In genomic region chr11:65652511-65653228, GRCh38 we compare ENCODE assay signal across 8 cellular contexts. TPM values are rescaled to one million over a fixed set of nuclear protein-coding genes. Genes with fewer than 3 reads are reported as not detected.
DNase-seq lines count a peak whose midpoint lies in the region; ATAC-seq, FAIRE-seq and TF ChIP-seq lines count a peak whose summit lies in the region.

No MANE protein-coding gene starts in this region.

- FAIRE-seq in H1 (lab: Jason Lieb, UNC): no peak

- no peak for TF ChIP-seq RAD21 in H1 (IDR thresholded peaks at IDR 0.05 in 1 of 2, conservative IDR thresholded peaks at IDR 0.05 in 1 of 2; ENCODE audit: low read depth in 2 of 2, low read length in 2 of 2)

- POLR2A ChIA-PET in H1 (lab: Charles Lee; ENCODE audit: partially characterized antibody): interaction anchor here (0.6 to 5.3 kb wide), 20 partner anchors 10 to 399 kb away, joined by 3 to 56 read pairs (median 4); partner anchors contain the start of genes FIBP, KAT5, MUS81 and PCNX3

- peak overlapping the region; percentile 94 for H3K27ac Mint-ChIP-seq in activated CD8-positive, alpha-beta memory T cell treated with anti-CD3 and anti-CD28 coated beads, Interleukin-2, amount 10 ng/mL, durations not matched to agents 7 days and 5 days

- H2BK5ac ChIP-seq in H1 (ENCODE audit: low read depth, low read length): peak overlapping the region; percentile 85

- no peaks in the 10 kb centered on the region for H3K79me2 ChIP-seq in H1 (ENCODE audit: control insufficient read depth in 1 of 2, insufficient read depth in 2 of 2, low read length in 2 of 2)

- H3K56ac ChIP-seq in H1 (replicated peaks; ENCODE audit: insufficient read length, low read depth, low read length): peak overlapping the region; percentile 71

- peak overlapping the region; percentile 77 for H3K27ac ChIP-seq in H1 (ENCODE audit: low read depth, low read length)

- peaks cover 15 to 31% (median 19%) of the 10 kb centered on the region in 4 experiments for H3K36me3 ChIP-seq in H1 (ENCODE audit: control insufficient read depth in 2 of 4, insufficient read depth in 4 of 4, low read length in 3 of 4)

- peak overlapping the region; percentile 99 for H3K18ac ChIP-seq in H1 (ENCODE audit: extremely low read depth, low read length)

- no peak overlapping the region; the same call in 1 of the 2 replicates for H2AFZ ChIP-seq in H1 (ENCODE audit: low read length)

- peak overlapping the region; percentile 81 for H3K4me3 Mint-ChIP-seq in activated CD8-positive, alpha-beta memory T cell treated with anti-CD3 and anti-CD28 coated beads, Interleukin-2, amount 10 ng/mL, durations not matched to agents 7 days and 5 days

- no peak for TF ChIP-seq CTCF in H1 (IDR thresholded peaks at IDR 0.05; ENCODE audit: control extremely low read depth in 1 of 3, insufficient read depth in 1 of 3, low read depth in 1 of 3, low read length in 3 of 3)

- TF ChIP-seq EP300 in H1 (IDR thresholded peaks at IDR 0.05; ENCODE audit: borderline replicate concordance in 1 of 2, low read depth in 2 of 2, low read length in 2 of 2): no peak

- 2% methylated on average over 36 of the region's 68 CpGs; no CpG with 5 or more reads in 1 of the 2 experiments for WGBS in H1 (ENCODE audit: extremely low coverage in 1 of 2, insufficient coverage in 1 of 2, insufficient read length in 1 of 2, insufficient replicate concordance in 2 of 2, low coverage in 1 of 2, low lambda C conversion rate in 2 of 2, missing lambda C conversion rate in 1 of 2), 2 experiments

- peak overlapping the region; percentile 88 to 91 for H3K4me2 ChIP-seq in H1 (ENCODE audit: insufficient read depth in 1 of 2, low read depth in 2 of 2, low read length in 2 of 2)

- H4K91ac ChIP-seq in H1 (replicated peaks; ENCODE audit: insufficient read length, low read length): peak overlapping the region; percentile 95

- no peak overlapping the region for H2AK5ac ChIP-seq in H1 (ENCODE audit: low read depth, low read length)

- H3K4me1 ChIP-seq in H1 (replicated peaks in 1 of 4; ENCODE audit: control insufficient read depth in 3 of 4, insufficient read depth in 4 of 4, low read length in 3 of 4): peaks cover 0 to 12% (median 8%) of the 10 kb centered on the region in 4 experiments; a peak in 5 of 7 replicates

- no peak overlapping the region for H3K23ac ChIP-seq in H1 (ENCODE audit: insufficient read length)

- H4K8ac ChIP-seq in H1 (ENCODE audit: extremely low read depth, insufficient read depth, low read length): peak overlapping the region; percentile 91

- peaks cover 30% of the 10 kb centered on the region for H3K36me3 Mint-ChIP-seq in activated CD8-positive, alpha-beta memory T cell treated with anti-CD3 and anti-CD28 coated beads, Interleukin-2, amount 10 ng/mL, durations not matched to agents 7 days and 5 days

- H2BK12ac ChIP-seq in H1 (ENCODE audit: low read depth, low read length): peak overlapping the region; percentile 32; the same call in 1 of the 2 replicates

- H3K79me1 ChIP-seq in H1 (ENCODE audit: low read depth, low read length): peaks cover 2% of the 10 kb centered on the region; the same call in 1 of the 2 replicates

- H3K4me1 Mint-ChIP-seq in activated CD8-positive, alpha-beta memory T cell treated with anti-CD3 and anti-CD28 coated beads, Interleukin-2, amount 10 ng/mL, durations not matched to agents 7 days and 5 days: peaks cover 35% of the 10 kb centered on the region

- no peaks in the 10 kb centered on the region for H3K9me3 ChIP-seq in H1 (ENCODE audit: insufficient read depth in 2 of 2, low read depth in 1 of 2, low read length in 1 of 2)

- H3K14ac ChIP-seq in H1 (ENCODE audit: insufficient read length): no peak overlapping the region

- no peak overlapping the region for H2BK20ac ChIP-seq in H1 (ENCODE audit: low read length)

- peak overlapping the region; percentile 35 to 68 (median 64) for H3K9ac ChIP-seq in H1 (replicated peaks in 1 of 4; ENCODE audit: extremely low read depth in 1 of 4, low read depth in 3 of 4, low read length in 3 of 4)

- peak overlapping the region; percentile 45 to 72 (median 60) for H3K4me3 ChIP-seq in H1 (ENCODE audit: extremely low read depth in 1 of 4, insufficient read depth in 2 of 4, low read depth in 3 of 4, low read length in 4 of 4)

- peak overlapping the region; percentile 84 for H4K5ac ChIP-seq in H1 (ENCODE audit: insufficient read length, low read depth, low read length)

- ATAC-seq in GM21360 (IDR thresholded peaks at IDR 0.05; ENCODE audit: unreplicated experiment): peak; percentile 71
- peak; percentile 90 for ATAC-seq in activated CD8-positive, alpha-beta memory T cell treated with anti-CD3 and anti-CD28 coated beads, Interleukin-2, amount 10 ng/mL, durations not matched to agents 7 days and 5 days

- H2BK120ac ChIP-seq in H1 (replicated peaks; ENCODE audit: low read depth, low read length): no peak overlapping the region

- 0 out of 2 replicates have a peak overlapping the region, but pooled peaks have one; percentile 49 for H2BK15ac ChIP-seq in H1 (ENCODE audit: low read length)

- no peaks in the 10 kb centered on the region for H3K27me3 Mint-ChIP-seq in activated CD8-positive, alpha-beta memory T cell treated with anti-CD3 and anti-CD28 coated beads, Interleukin-2, amount 10 ng/mL, durations not matched to agents 7 days and 5 days

- peak; percentile 98 for DNase-seq in COLO829 (ENCODE audit: low spot score)
- peak; percentile 84 for DNase-seq in HT1080 (ENCODE audit: low read depth)
- peak; percentile 90 for DNase-seq in NOMO-1 treated with DMSO at 0.1 percent for 48 hours (lab: John Stamatoyannopoulos, UW; ENCODE audit: unreplicated experiment)
- DNase-seq in activated CD8-positive, alpha-beta memory T cell treated with anti-CD3 and anti-CD28 coated beads, Interleukin-2, amount 10 ng/mL, durations not matched to agents 7 days and 5 days: peak; percentile 97
- peak in 1 of 2 experiments; percentile 93 for DNase-seq in H1 (ENCODE audit: low read depth in 1 of 2, low spot score in 2 of 2)
- DNase-seq in mesenteric fat pad (ENCODE audit: low spot score): peak; percentile 99
- peak; percentile 91 for DNase-seq in stimulated activated CD8-positive, alpha-beta memory T cell treated with anti-CD3 and anti-CD28 coated beads, Interleukin-15, amount 100 ng/mL, for 1 hour (ENCODE audit: low read depth)

- peaks cover 2% of the 10 kb centered on the region; the same call in 1 of the 2 replicates for H3K23me2 ChIP-seq in H1 (ENCODE audit: low read depth, low read length)

- TF ChIP-seq POLR2A in H1 (IDR thresholded peaks at IDR 0.05; ENCODE audit: control extremely low read depth in 1 of 2, low read depth in 2 of 2, low read length in 2 of 2): peak in 1 of 2 experiments; percentile 65; a peak in 2 of 3 replicates

- H3K4ac ChIP-seq in H1 (replicated peaks; ENCODE audit: insufficient read length, low read depth, low read length): no peak overlapping the region

- peaks cover 0 to 4% (median 2%) of the 10 kb centered on the region in 4 experiments; a peak in 1 of 7 replicates for H3K27me3 ChIP-seq in H1 (replicated peaks in 1 of 4; ENCODE audit: control insufficient read depth in 3 of 4, extremely low read depth in 1 of 4, insufficient read depth in 3 of 4, low read length in 3 of 4)

- H4K20me1 ChIP-seq in H1 (replicated peaks in 1 of 2; ENCODE audit: control insufficient read depth in 1 of 2, insufficient read depth in 2 of 2, low read length in 2 of 2): peaks cover 2 to 13% of the 10 kb centered on the region in 2 experiments

- no peaks in the 10 kb centered on the region for H3K9me3 Mint-ChIP-seq in activated CD8-positive, alpha-beta memory T cell treated with anti-CD3 and anti-CD28 coated beads, Interleukin-2, amount 10 ng/mL, durations not matched to agents 7 days and 5 days (ENCODE audit: low read depth)

- CTCF ChIA-PET in activated CD8-positive, alpha-beta memory T cell treated with anti-CD3 and anti-CD28 coated beads, Interleukin-2, amount 10 ng/mL, durations not matched to agents 7 days and 5 days (lab: Charles Lee): interaction anchor here (0.9 to 3.5 kb wide), 13 partner anchors 11 to 235 kb away, joined by 3 to 35 read pairs (median 5); partner anchors contain the start of genes FAM89B, FIBP, MAP3K11 and MUS81
- CTCF ChIA-PET in H1 (lab: Charles Lee; ENCODE audit: partially characterized antibody): interaction anchor here (0.7 to 3.7 kb wide), 13 partner anchors 9 to 198 kb away, joined by 3 to 16 read pairs (median 4); partner anchors contain the start of genes RELA and SIPA1

RNA-seq across cellular contexts. Expression of gene RELA, which starts 10.0 kb away (rescaled TPM):
- total RNA-seq in HT1080 (2014; rRNA removed; shearing (Covaris generic)): 31.7 and 55.4 TPM in 2 replicates
- polyA plus RNA-seq in HT1080 (2015; cell fraction: cytosol; rRNA removed): 75.7 and 85.3 TPM in 2 replicates
- polyA plus RNA-seq in HT1080 (2015; cell fraction: nucleus; rRNA removed): 82.9 and 84.6 TPM in 2 replicates
- total RNA-seq in activated CD8-positive, alpha-beta memory T cell treated with anti-CD3 and anti-CD28 coated beads, Interleukin-2, amount 10 ng/mL, durations not matched to agents 7 days and 5 days: 10 to 100 TPM; 81.3 to 82.0 TPM
- 25.5 and 27.5 TPM in 2 replicates for total RNA-seq in H1 (2021; fragmentation: NEBNext Ultra II Directional; extraction: Animal tissue kit (Norgen Biotek cat#: 25700))
- polyA plus RNA-seq in H1 (2011; rRNA removed): 21.9 and 28.8 TPM in 2 replicates
- polyA plus RNA-seq in H1 (2011; cell fraction: cytosol; rRNA removed): 13.3 TPM
- 67.2 TPM for polyA plus RNA-seq in H1 (2011; cell fraction: nucleus; rRNA removed)
- 22.2 to 30.9 TPM (median 25.1 TPM) in 4 replicates for polyA plus RNA-seq in H1 (2012, experiment 1 of 2)
- 24.7 TPM for polyA plus RNA-seq in H1 (2012, experiment 2 of 2)
- polyA plus RNA-seq in H1 (2013, experiment 1 of 2): 23.9 TPM
- 22.6 TPM for polyA plus RNA-seq in H1 (2013, experiment 2 of 2)
- 20.0 and 30.6 TPM in 2 replicates for polyA minus RNA-seq in H1 (2011; rRNA and poly(A)+ RNA removed)
- polyA minus RNA-seq in H1 (2011; cell fraction: cytosol; rRNA and poly(A)+ RNA removed): 13.8 TPM
- 29.0 TPM for polyA minus RNA-seq in H1 (2011; cell fraction: nucleus; rRNA and poly(A)+ RNA removed)
- 80.0 TPM for total RNA-seq in mesenteric fat pad

RNA-seq across cellular contexts. Expression of gene SIPA1, which starts 14.8 kb away (rescaled TPM):
- total RNA-seq in HT1080 (2014; rRNA removed; shearing (Covaris generic)): 19.2 and 21.7 TPM in 2 replicates
- 17.3 and 17.4 TPM in 2 replicates for polyA plus RNA-seq in HT1080 (2015; cell fraction: cytosol; rRNA removed)
- polyA plus RNA-seq in HT1080 (2015; cell fraction: nucleus; rRNA removed): 26.0 and 29.1 TPM in 2 replicates
- 100 to 1,000 TPM; 188 to 267 TPM for total RNA-seq in activated CD8-positive, alpha-beta memory T cell treated with anti-CD3 and anti-CD28 coated beads, Interleukin-2, amount 10 ng/mL, durations not matched to agents 7 days and 5 days
- 67.5 and 72.2 TPM in 2 replicates for total RNA-seq in H1 (2021; fragmentation: NEBNext Ultra II Directional; extraction: Animal tissue kit (Norgen Biotek cat#: 25700))
- 35.3 and 59.2 TPM in 2 replicates for polyA plus RNA-seq in H1 (2011; rRNA removed)
- polyA plus RNA-seq in H1 (2011; cell fraction: cytosol; rRNA removed): 35.5 TPM
- 111 TPM for polyA plus RNA-seq in H1 (2011; cell fraction: nucleus; rRNA removed)
- polyA plus RNA-seq in H1 (2012, experiment 1 of 2): 26.3 to 53.9 TPM (median 48.6 TPM) in 4 replicates
- 37.6 TPM for polyA plus RNA-seq in H1 (2012, experiment 2 of 2)
- 74.5 TPM for polyA plus RNA-seq in H1 (2013, experiment 1 of 2)
- 69.1 TPM for polyA plus RNA-seq in H1 (2013, experiment 2 of 2)
- 17.6 and 30.3 TPM in 2 replicates for polyA minus RNA-seq in H1 (2011; rRNA and poly(A)+ RNA removed)
- polyA minus RNA-seq in H1 (2011; cell fraction: cytosol; rRNA and poly(A)+ RNA removed): 39.3 TPM
- 48.9 TPM for polyA minus RNA-seq in H1 (2011; cell fraction: nucleus; rRNA and poly(A)+ RNA removed)
- total RNA-seq in mesenteric fat pad: 54.5 TPM

RNA-seq across cellular contexts. Expression of gene PCNX3, which starts 37.1 kb away (rescaled TPM):
- total RNA-seq in HT1080 (2014; rRNA removed; shearing (Covaris generic)): 41.8 and 53.5 TPM in 2 replicates
- polyA plus RNA-seq in HT1080 (2015; cell fraction: cytosol; rRNA removed): 40.2 and 40.5 TPM in 2 replicates
- 86.3 and 90.7 TPM in 2 replicates for polyA plus RNA-seq in HT1080 (2015; cell fraction: nucleus; rRNA removed)
- 10 to 100 TPM; 54.9 to 57.1 TPM for total RNA-seq in activated CD8-positive, alpha-beta memory T cell treated with anti-CD3 and anti-CD28 coated beads, Interleukin-2, amount 10 ng/mL, durations not matched to agents 7 days and 5 days
- 38.8 and 39.4 TPM in 2 replicates for total RNA-seq in H1 (2021; fragmentation: NEBNext Ultra II Directional; extraction: Animal tissue kit (Norgen Biotek cat#: 25700))
- 27.2 and 45.1 TPM in 2 replicates for polyA plus RNA-seq in H1 (2011; rRNA removed)
- 17.7 TPM for polyA plus RNA-seq in H1 (2011; cell fraction: cytosol; rRNA removed)
- 108 TPM for polyA plus RNA-seq in H1 (2011; cell fraction: nucleus; rRNA removed)
- 19.0 to 39.6 TPM (median 33.1 TPM) in 4 replicates for polyA plus RNA-seq in H1 (2012, experiment 1 of 2)
- 28.8 TPM for polyA plus RNA-seq in H1 (2012, experiment 2 of 2)
- 26.5 TPM for polyA plus RNA-seq in H1 (2013, experiment 1 of 2)
- polyA plus RNA-seq in H1 (2013, experiment 2 of 2): 26.0 TPM
- 26.2 and 30.5 TPM in 2 replicates for polyA minus RNA-seq in H1 (2011; rRNA and poly(A)+ RNA removed)
- 34.0 TPM for polyA minus RNA-seq in H1 (2011; cell fraction: cytosol; rRNA and poly(A)+ RNA removed)
- polyA minus RNA-seq in H1 (2011; cell fraction: nucleus; rRNA and poly(A)+ RNA removed): 46.0 TPM
- 30.6 TPM for total RNA-seq in mesenteric fat pad

RNA-seq across cellular contexts. Expression of gene MAP3K11, which starts 38.6 kb away (rescaled TPM):
- total RNA-seq in HT1080 (2014; rRNA removed; shearing (Covaris generic)): 43.7 and 60.3 TPM in 2 replicates
- polyA plus RNA-seq in HT1080 (2015; cell fraction: cytosol; rRNA removed): 42.9 and 47.2 TPM in 2 replicates
- polyA plus RNA-seq in HT1080 (2015; cell fraction: nucleus; rRNA removed): 53.4 and 60.5 TPM in 2 replicates
- 10 to 100 TPM; 71.0 to 73.3 TPM for total RNA-seq in activated CD8-positive, alpha-beta memory T cell treated with anti-CD3 and anti-CD28 coated beads, Interleukin-2, amount 10 ng/mL, durations not matched to agents 7 days and 5 days
- total RNA-seq in H1 (2021; fragmentation: NEBNext Ultra II Directional; extraction: Animal tissue kit (Norgen Biotek cat#: 25700)): 44.6 and 48.4 TPM in 2 replicates
- 30.3 and 45.8 TPM in 2 replicates for polyA plus RNA-seq in H1 (2011; rRNA removed)
- polyA plus RNA-seq in H1 (2011; cell fraction: cytosol; rRNA removed): 27.4 TPM
- polyA plus RNA-seq in H1 (2011; cell fraction: nucleus; rRNA removed): 44.3 TPM
- polyA plus RNA-seq in H1 (2012, experiment 1 of 2): 33.6 to 39.5 TPM (median 37.5 TPM) in 4 replicates
- 31.2 TPM for polyA plus RNA-seq in H1 (2012, experiment 2 of 2)
- polyA plus RNA-seq in H1 (2013, experiment 1 of 2): 28.0 TPM
- polyA plus RNA-seq in H1 (2013, experiment 2 of 2): 25.0 TPM
- polyA minus RNA-seq in H1 (2011; rRNA and poly(A)+ RNA removed): 17.7 and 26.1 TPM in 2 replicates
- polyA minus RNA-seq in H1 (2011; cell fraction: cytosol; rRNA and poly(A)+ RNA removed): 28.2 TPM
- 39.8 TPM for polyA minus RNA-seq in H1 (2011; cell fraction: nucleus; rRNA and poly(A)+ RNA removed)
- total RNA-seq in mesenteric fat pad: 67.6 TPM

RNA-seq across cellular contexts. Expression of gene KCNK7, which starts 57.1 kb away (rescaled TPM):
- not detected in 2 replicates for total RNA-seq in HT1080 (2014; rRNA removed; shearing (Covaris generic))
- polyA plus RNA-seq in HT1080 (2015; cell fraction: cytosol; rRNA removed): 0.16 TPM in 1 of 2 replicates, not detected in the other
- 0.14 TPM in 1 of 2 replicates, not detected in the other for polyA plus RNA-seq in HT1080 (2015; cell fraction: nucleus; rRNA removed)
- 1 to 10 TPM in 1 of 2 experiments, under 1 TPM in 1; 0.80 to 1.1 TPM for total RNA-seq in activated CD8-positive, alpha-beta memory T cell treated with anti-CD3 and anti-CD28 coated beads, Interleukin-2, amount 10 ng/mL, durations not matched to agents 7 days and 5 days
- 0.42 and 1.0 TPM in 2 replicates for total RNA-seq in H1 (2021; fragmentation: NEBNext Ultra II Directional; extraction: Animal tissue kit (Norgen Biotek cat#: 25700))
- 0.74 and 1.4 TPM in 2 replicates for polyA plus RNA-seq in H1 (2011; rRNA removed)
- polyA plus RNA-seq in H1 (2011; cell fraction: cytosol; rRNA removed): 0.71 TPM
- 1.4 TPM for polyA plus RNA-seq in H1 (2011; cell fraction: nucleus; rRNA removed)
- polyA plus RNA-seq in H1 (2012, experiment 1 of 2): 0.32 to 1.1 TPM (median 0.65 TPM) in 3 of 4 replicates, not detected in the other
- not detected for polyA plus RNA-seq in H1 (2012, experiment 2 of 2)
- 0.18 TPM for polyA plus RNA-seq in H1 (2013, experiment 1 of 2)
- polyA plus RNA-seq in H1 (2013, experiment 2 of 2): 0.24 TPM
- polyA minus RNA-seq in H1 (2011; rRNA and poly(A)+ RNA removed): 0.19 and 0.71 TPM in 2 replicates
- polyA minus RNA-seq in H1 (2011; cell fraction: cytosol; rRNA and poly(A)+ RNA removed): not detected
- polyA minus RNA-seq in H1 (2011; cell fraction: nucleus; rRNA and poly(A)+ RNA removed): 1.1 TPM
- 1.5 TPM for total RNA-seq in mesenteric fat pad
